Comparison of ENCODE assay signal across 8 cellular contexts in the genomic region with DNA sequence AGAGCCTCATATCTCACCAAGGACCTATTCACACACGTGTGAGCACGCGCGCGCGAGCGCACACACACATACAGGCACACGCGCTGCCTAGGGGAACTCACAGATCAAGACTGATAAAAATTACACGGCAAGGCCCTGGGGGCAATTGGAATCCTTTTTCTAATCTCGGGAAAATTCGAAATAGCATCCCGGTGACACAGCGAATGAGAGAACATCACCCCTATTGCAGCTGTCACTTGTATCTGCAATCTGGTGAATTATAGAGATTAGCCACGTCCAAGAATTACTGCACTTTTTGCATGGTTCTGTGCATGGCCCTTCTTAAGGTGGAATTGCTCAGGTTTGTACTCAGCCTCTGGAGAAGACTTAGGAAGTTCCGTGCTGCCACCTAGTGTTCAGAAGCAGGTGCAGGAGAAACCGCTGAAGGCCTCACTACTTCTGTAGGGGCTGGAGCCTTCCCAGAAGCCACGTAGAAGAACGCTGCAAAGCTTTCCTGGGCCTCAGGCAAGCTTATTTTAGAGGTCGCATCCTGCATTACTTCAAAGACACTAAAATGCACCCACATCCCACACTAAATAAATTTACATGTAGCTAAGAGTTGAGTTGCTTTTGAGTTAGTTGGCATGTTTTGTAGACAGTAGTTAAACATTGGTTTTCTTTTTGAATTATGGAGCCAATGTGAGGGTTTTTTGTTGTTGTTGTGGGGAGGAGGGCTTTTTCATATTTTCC.
DNase-seq lines count a peak whose midpoint lies in the region; ATAC-seq and TF ChIP-seq lines count a peak whose summit lies in the region.

No MANE protein-coding gene starts in this region.

- H2BK15ac ChIP-seq in mesenchymal stem cell (ENCODE audit: low read depth, poor library complexity, severe bottlenecking): no peak overlapping the region

- H3K27me3 ChIP-seq in BJ (ENCODE audit: control insufficient read depth, insufficient read depth, low read length) (no peaks in the 10 kb centered on the region), mesenchymal stem cell (ENCODE audit: control insufficient read depth in 1 of 2, insufficient read depth in 1 of 2, low read length in 2 of 2) (no peaks in the 10 kb centered on the region)

- DNase-seq in BJ (ENCODE audit: low read depth) (peak; percentile 31), NCI-H524 treated with DMSO at 0.1 percent for 48 hours (lab: John Stamatoyannopoulos, UW) (peak; percentile 52), endothelial cell (ENCODE audit: low spot score) (peak; percentile 73), mesenchymal stem cell (peak; percentile 83)
- peak; percentile 22 for DNase-seq in activated CD4-positive, alpha-beta T cell treated with anti-CD3 and anti-CD28 coated beads, Interleukin-2, amount 50 U/mL, for 1 hour
- peak; percentile 2 for DNase-seq in stimulated activated CD8-positive, alpha-beta memory T cell treated with anti-CD3 and anti-CD28 coated beads, Interleukin-7, amount 100 ng/mL, for 24 hours (ENCODE audit: low read depth)

- no peaks in the 10 kb centered on the region for H3K4me1 Mint-ChIP-seq in endothelial cell (ENCODE audit: unreplicated experiment)

- no peaks in the 10 kb centered on the region for H3K9me3 ChIP-seq in mesenchymal stem cell (ENCODE audit: control insufficient read depth, low read length)

- H2BK5ac ChIP-seq in mesenchymal stem cell (ENCODE audit: low read depth, low read length, poor library complexity, severe bottlenecking): no peak overlapping the region

- H3K27ac ChIP-seq in mesenchymal stem cell (ENCODE audit: low read length, poor library complexity, severe bottlenecking): no peak overlapping the region

- no peaks in the 10 kb centered on the region for H3K9me3 Mint-ChIP-seq in endothelial cell (ENCODE audit: unreplicated experiment)

- H3K14ac ChIP-seq in mesenchymal stem cell (ENCODE audit: low read length in 2 of 2): no peak overlapping the region

- H3K4me3 Mint-ChIP-seq in endothelial cell (ENCODE audit: unreplicated experiment): no peak overlapping the region

- no peak overlapping the region for H3K23ac ChIP-seq in mesenchymal stem cell (ENCODE audit: low read length in 2 of 2)

- H2AK5ac ChIP-seq in mesenchymal stem cell (ENCODE audit: low read length, severe bottlenecking): no peak overlapping the region

- CTCF ChIA-PET in BJ (lab: Yijun Ruan, JAX): interaction anchor here (0.6 to 5.0 kb wide), 29 partner anchors 9 to 779 kb away, joined by 3 to 35 read pairs (median 5); no protein-coding TSS in a partner anchor

- no peaks in the 10 kb centered on the region for H3K27me3 Mint-ChIP-seq in endothelial cell (ENCODE audit: unreplicated experiment)

- no peak overlapping the region for H3K27ac Mint-ChIP-seq in endothelial cell (ENCODE audit: unreplicated experiment)

- peak; percentile 95 for TF ChIP-seq CTCF in BJ (IDR thresholded peaks at IDR 0.05; ENCODE audit: insufficient read depth, low read depth, low read length)
- peak; percentile 76 for TF ChIP-seq CTCF in endothelial cell (IDR thresholded peaks at IDR 0.05; ENCODE audit: unreplicated experiment)

- H3K4ac ChIP-seq in mesenchymal stem cell (ENCODE audit: low read depth in 1 of 2, low read length in 2 of 2): no peak overlapping the region

- H2AFZ ChIP-seq in mesenchymal stem cell (ENCODE audit: low read depth, low read length): no peak overlapping the region

- no peak overlapping the region for H3K4me3 ChIP-seq in BJ (ENCODE audit: low read depth, low read length)
- no peak overlapping the region for H3K4me3 ChIP-seq in mesenchymal stem cell (ENCODE audit: insufficient read depth in 1 of 2, low read depth in 1 of 2, low read length in 2 of 2)

- no peak overlapping the region for H4K91ac ChIP-seq in mesenchymal stem cell (ENCODE audit: low read length)

- H3K18ac ChIP-seq in mesenchymal stem cell (ENCODE audit: low read depth in 1 of 2, low read length in 2 of 2): no peak overlapping the region

- H3K4me2 ChIP-seq in mesenchymal stem cell (ENCODE audit: low read length, poor library complexity, severe bottlenecking): no peak overlapping the region

- WGBS in mesenchymal stem cell: 64% methylated on average over 17 of the region's 20 CpGs

- H3K9ac ChIP-seq in mesenchymal stem cell (ENCODE audit: low read length): peak overlapping the region; percentile 28

- H3K36me3 Mint-ChIP-seq in endothelial cell (ENCODE audit: low read depth, unreplicated experiment): no peaks in the 10 kb centered on the region

- no peak overlapping the region for H4K8ac ChIP-seq in mesenchymal stem cell (ENCODE audit: low read length)

- H3K36me3 ChIP-seq in BJ (ENCODE audit: control insufficient read depth, insufficient read depth, low read length): no peaks in the 10 kb centered on the region
- no peaks in the 10 kb centered on the region for H3K36me3 ChIP-seq in mesenchymal stem cell (ENCODE audit: control insufficient read depth in 1 of 2, insufficient read depth in 2 of 2, low read depth in 1 of 2, low read length in 2 of 2)

- no peak overlapping the region for H2BK12ac ChIP-seq in mesenchymal stem cell (ENCODE audit: low read length in 2 of 2)

- no peak overlapping the region for H2BK120ac ChIP-seq in mesenchymal stem cell (ENCODE audit: low read depth, low read length)

- ATAC-seq in GM19351 (IDR thresholded peaks at IDR 0.05; ENCODE audit: unreplicated experiment): peak; percentile 87
- ATAC-seq in HG03521 (IDR thresholded peaks at IDR 0.05; ENCODE audit: unreplicated experiment): peak; percentile 78

- POLR2A ChIA-PET in BJ (lab: Charles Lee): no interaction called here

- H3K4me1 ChIP-seq in mesenchymal stem cell (ENCODE audit: control insufficient read depth, insufficient read depth, low read depth, low read length): peaks cover 4% of the 10 kb centered on the region

- H3K79me1 ChIP-seq in mesenchymal stem cell (replicated peaks; ENCODE audit: low read length, poor library complexity, severe bottlenecking): no peaks in the 10 kb centered on the region

Comparison
In these comparisons a context has a peak if more than half of its experiments do, and no peak if none do; other contexts are left out.
1. DNase-seq: peak in every context shown above with its lines; median percentile 83 in mesenchymal stem cell; 73 in endothelial cell; 52 in NCI-H524 treated with DMSO at 0.1 percent for 48 hours; 31 in BJ; 22 in activated CD4-positive, alpha-beta T cell treated with anti-CD3 and anti-CD28 coated beads, Interleukin-2, amount 50 U/mL, for 1 hour; 2 in stimulated activated CD8-positive, alpha-beta memory T cell treated with anti-CD3 and anti-CD28 coated beads, Interleukin-7, amount 100 ng/mL, for 24 hours.